Comparison of ENCODE assay signal across 8 cellular contexts in the genomic region with DNA sequence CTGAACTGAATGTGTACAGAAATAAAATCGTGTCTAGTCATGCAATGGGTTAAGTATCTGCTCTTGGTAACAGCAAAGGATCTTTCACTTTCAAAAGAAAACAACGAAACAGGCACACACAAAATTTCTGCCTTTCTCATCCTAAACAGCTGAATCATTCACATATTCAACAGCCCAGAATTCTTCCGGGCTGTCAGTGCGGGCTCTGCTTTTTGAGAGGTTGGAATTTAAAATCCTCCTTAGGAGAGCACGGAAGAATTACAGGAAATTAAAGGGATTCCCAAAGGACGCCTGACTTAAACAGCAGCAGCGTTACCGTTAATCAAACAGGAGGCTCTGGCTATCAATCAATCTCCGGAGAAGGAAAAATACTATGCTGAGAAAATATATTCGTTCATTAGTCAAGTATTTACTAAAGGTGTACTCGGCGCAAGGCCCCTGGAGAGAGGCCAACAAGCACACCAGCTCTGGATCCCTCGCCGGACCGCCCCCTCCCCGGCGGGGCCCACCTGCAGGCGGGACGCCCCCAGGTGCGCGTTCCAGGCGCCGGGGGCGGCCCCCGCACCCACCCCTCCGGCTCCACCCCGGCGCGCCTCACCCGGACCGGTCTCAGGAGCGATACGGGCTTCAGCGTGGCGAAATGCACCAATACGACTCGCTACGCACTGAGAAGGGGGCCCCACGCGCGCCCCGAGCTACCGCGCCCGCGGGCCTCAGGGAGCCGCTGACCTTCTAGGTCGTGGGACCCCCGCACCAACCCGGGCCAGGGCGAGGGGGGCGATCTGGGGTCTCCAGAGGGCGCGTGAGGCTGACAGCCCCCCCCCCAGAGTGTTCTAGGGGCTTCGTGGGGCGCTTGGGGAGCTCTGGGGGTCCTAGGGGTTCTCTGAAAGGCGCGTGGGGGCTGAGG. TPM values are rescaled to one million over a fixed set of nuclear protein-coding genes. Genes with fewer than 3 reads are reported as not detected.
DNase-seq lines count a peak whose midpoint lies in the region; ATAC-seq and TF ChIP-seq lines count a peak whose summit lies in the region.

No MANE protein-coding gene starts in this region.

- no peaks in the 10 kb centered on the region for H3K9me3 Mint-ChIP-seq in memory B cell

- H3K27ac ChIP-seq in C4-2B (peak overlapping the region; percentile 81), ectodermal cell (ENCODE audit: insufficient read depth, low read depth, low read length, poor library complexity, severe bottlenecking) (no peak overlapping the region)

- TF ChIP-seq CTCF in C4-2B (conservative IDR thresholded peaks at IDR 0.05) (no peak), NB4 (IDR thresholded peaks at IDR 0.05; ENCODE audit: low read depth, low read length) (no peak)

- H3K4me3 ChIP-seq in NB4 (ENCODE audit: low read depth, low read length): peak overlapping the region; percentile 75
- peak overlapping the region; percentile 91 for H3K4me3 ChIP-seq in ectodermal cell (ENCODE audit: insufficient read depth, low read depth, low read length)

- no peaks in the 10 kb centered on the region for H3K9me3 ChIP-seq in ectodermal cell (ENCODE audit: control insufficient read depth, low read length)

- DNase-seq in NB4 (ENCODE audit: low read depth) (peak; percentile 49), memory B cell (ENCODE audit: low spot score in 2 of 2) (peak; percentile 17 to 37)
- peak; percentile 43 to 44 for DNase-seq in activated CD4-positive, alpha-beta T cell treated with anti-CD3 and anti-CD28 coated beads, Interleukin-2, amount 50 U/mL, for 4 hours
- DNase-seq in stimulated activated CD8-positive, alpha-beta memory T cell treated with anti-CD3 and anti-CD28 coated beads, Interleukin-4, amount 100 ng/mL, for 24 hours (ENCODE audit: low read depth): peak; percentile 34

- H3K4me1 Mint-ChIP-seq in memory B cell: peaks cover 8% of the 10 kb centered on the region

- H3K27me3 Mint-ChIP-seq in memory B cell: peaks cover 4% of the 10 kb centered on the region

- peak overlapping the region; percentile 91 for H3K27ac Mint-ChIP-seq in memory B cell

- peaks cover 5% of the 10 kb centered on the region for H3K4me1 ChIP-seq in ectodermal cell (ENCODE audit: control insufficient read depth, insufficient read depth, low read length)

- peak overlapping the region; percentile 93 for H3K4me3 Mint-ChIP-seq in memory B cell

- no peaks in the 10 kb centered on the region for H3K36me3 Mint-ChIP-seq in memory B cell

- no peaks in the 10 kb centered on the region for H3K36me3 ChIP-seq in ectodermal cell (ENCODE audit: control insufficient read depth, insufficient read depth, low read length)

- 2 to 3% methylated on average over 58 of the region's 58 CpGs for WGBS in ectodermal cell, 2 experiments

- no peaks in the 10 kb centered on the region for H3K27me3 ChIP-seq in ectodermal cell (ENCODE audit: control insufficient read depth, insufficient read depth, low read length, poor library complexity, severe bottlenecking)

- peak; percentile 34 for ATAC-seq in GM21390 (IDR thresholded peaks at IDR 0.05; ENCODE audit: unreplicated experiment)
- ATAC-seq in memory B cell (ENCODE audit: low read depth): peak; percentile 16
- no peak for ATAC-seq in GM18519 (IDR thresholded peaks at IDR 0.05; ENCODE audit: low FRiP score, unreplicated experiment)

- no peak for TF ChIP-seq POLR2A in NB4 (IDR thresholded peaks at IDR 0.05; ENCODE audit: extremely low read depth, insufficient read length)

RNA-seq across cellular contexts. Expression of gene NAPB, which starts 1.0 kb away (rescaled TPM):
- 15.8 TPM for polyA plus RNA-seq in ectodermal cell (2013, experiment 1 of 4)
- polyA plus RNA-seq in ectodermal cell (2013, experiment 2 of 4): 17.3 TPM
- polyA plus RNA-seq in ectodermal cell (2013, experiment 3 of 4): 12.9 TPM
- polyA plus RNA-seq in ectodermal cell (2013, experiment 4 of 4): 13.7 TPM

RNA-seq across cellular contexts. Expression of gene CSTL1, which starts 19.2 kb away (rescaled TPM):
- polyA plus RNA-seq in ectodermal cell (2013, experiment 1 of 4): not detected
- not detected for polyA plus RNA-seq in ectodermal cell (2013, experiment 2 of 4)
- polyA plus RNA-seq in ectodermal cell (2013, experiment 3 of 4): not detected
- not detected for polyA plus RNA-seq in ectodermal cell (2013, experiment 4 of 4)

RNA-seq across cellular contexts. Expression of gene CST11, which starts 32.4 kb away (rescaled TPM):
- polyA plus RNA-seq in ectodermal cell (2013, experiment 1 of 4): not detected
- polyA plus RNA-seq in ectodermal cell (2013, experiment 2 of 4): not detected
- polyA plus RNA-seq in ectodermal cell (2013, experiment 3 of 4): not detected
- not detected for polyA plus RNA-seq in ectodermal cell (2013, experiment 4 of 4)

RNA-seq across cellular contexts. Expression of gene GZF1, which starts 58.3 kb away (rescaled TPM):
- polyA plus RNA-seq in ectodermal cell (2013, experiment 1 of 4): 12.9 TPM
- 17.4 TPM for polyA plus RNA-seq in ectodermal cell (2013, experiment 2 of 4)
- polyA plus RNA-seq in ectodermal cell (2013, experiment 3 of 4): 15.1 TPM
- 15.4 TPM for polyA plus RNA-seq in ectodermal cell (2013, experiment 4 of 4)
